Comparison of ENCODE assay signal across 18 cellular contexts in genomic region chr9:114237781-114238180, GRCh38.
"Had no signal": no experiment of that assay in that cellular context is flagged by ENCODE, and none has a peak within 500 bp of the region (broad histone marks: within the 10 kb centered on the region; RNA-seq: fewer than 3 reads in every experiment).

No MANE protein-coding gene starts in this region.

- H3K4me3 ChIP-seq: dorsolateral prefrontal cortex, neural progenitor cell, prostate gland, thyroid gland, upper lobe of left lung, uterus had no signal

- H3K4me1 ChIP-seq: parathyroid adenoma, prostate gland, thyroid gland, upper lobe of left lung had no signal

- H3K9me3 ChIP-seq: prostate gland, thyroid gland, upper lobe of left lung, uterus had no signal

- DNase-seq: cortex of kidney; dorsolateral prefrontal cortex; effector CD8-positive, alpha-beta T cell; foreskin melanocyte; islet precursor cell; mammary epithelial cell; naive thymus-derived CD8-positive, alpha-beta T cell; nucleus accumbens; small intestine; stimulated activated CD4-positive, alpha-beta T cell treated with anti-CD3 and anti-CD28 coated beads, Interleukin-12 subunit alpha, Interleukin-12 subunit beta, amount 100 ng/mL, for 4 hours; stimulated activated naive CD4-positive, alpha-beta T cell; thyroid gland; upper lobe of left lung had no signal

- H3K36me3 Mint-ChIP-seq: naive thymus-derived CD8-positive, alpha-beta T cell; neural progenitor cell had no signal

- H3K4me3 Mint-ChIP-seq: central memory CD8-positive, alpha-beta T cell; naive thymus-derived CD8-positive, alpha-beta T cell; neural progenitor cell had no signal

- H3K27ac ChIP-seq: dorsolateral prefrontal cortex, neural progenitor cell, parathyroid adenoma, thyroid gland, upper lobe of left lung, uterus had no signal

- H3K9me3 Mint-ChIP-seq: central memory CD8-positive, alpha-beta T cell; naive thymus-derived CD8-positive, alpha-beta T cell; neural progenitor cell had no signal

- H3K36me3 ChIP-seq: neural progenitor cell, prostate gland, thyroid gland, upper lobe of left lung, uterus had no signal

- H3K27me3 ChIP-seq: neural progenitor cell, thyroid gland, upper lobe of left lung, uterus had no signal

- H3K27ac Mint-ChIP-seq: naive thymus-derived CD8-positive, alpha-beta T cell had no signal

- ATAC-seq: naive thymus-derived CD8-positive, alpha-beta T cell had no signal
